In genomic region chr1:6483010-6483760, GRCh38 we compare ENCODE assay signal across 1 cellular context.
TF ChIP-seq lines count a peak whose summit lies in the region.

No MANE protein-coding gene starts in this region.

TF ChIP-seq in HepG2, 621 proteins besides CTCF, POLR2A, EP300 and RAD21 (continued from another document):
- no peak for TF ChIP-seq DRAP1 (CRISPR knock-in tag; IDR thresholded peaks at IDR 0.05)
- TF ChIP-seq TOE1 (CRISPR knock-in tag; IDR thresholded peaks at IDR 0.05), result no peak
- TF ChIP-seq FOXM1 (CRISPR knock-in tag; IDR thresholded peaks at IDR 0.05), result no peak
